11 cellular contexts compared by ENCODE assay signal in the genomic region with DNA sequence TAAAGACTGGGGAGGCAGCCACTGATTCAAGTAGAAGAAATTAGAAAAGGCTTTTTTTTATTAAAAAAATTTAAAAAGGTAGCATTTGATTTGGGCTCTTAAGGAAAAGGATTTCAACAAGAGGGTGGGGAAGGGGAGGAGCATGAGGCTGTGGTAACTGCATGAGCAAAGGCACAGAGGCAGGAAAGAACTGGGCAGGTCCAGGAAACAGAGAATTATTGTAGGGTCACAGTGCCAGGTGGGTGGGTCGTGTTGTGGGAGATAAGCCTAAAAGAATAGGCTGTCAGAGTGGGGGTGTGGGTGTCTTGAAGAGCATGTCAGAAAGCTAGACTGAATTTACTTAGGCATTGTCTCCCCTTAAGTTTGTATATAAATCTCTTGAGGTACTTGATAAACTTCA. TPM values are rescaled to one million over a fixed set of nuclear protein-coding genes. Genes with fewer than 3 reads are reported as not detected.
DNase-seq lines count a peak whose midpoint lies in the region; ATAC-seq and TF ChIP-seq lines count a peak whose summit lies in the region.
"Had no signal": no experiment of that assay in that cellular context is flagged by ENCODE, and none has a peak within 500 bp of the region (broad histone marks: within the 10 kb centered on the region; RNA-seq: fewer than 3 reads in every experiment).

No MANE protein-coding gene starts in this region.

- no peak overlapping the region for H3K4me3 Mint-ChIP-seq in CD8-positive, alpha-beta T cell
- H3K4me3 Mint-ChIP-seq in naive thymus-derived CD8-positive, alpha-beta T cell, result no peak overlapping the region
- H3K4me3 Mint-ChIP-seq: immature natural killer cell had no signal

- peak overlapping the region; percentile 2 for H3K27ac Mint-ChIP-seq in CD8-positive, alpha-beta T cell
- peak overlapping the region in 6 of 10 donors; percentile 23 to 71 (median 40) for H3K27ac Mint-ChIP-seq in naive thymus-derived CD8-positive, alpha-beta T cell
- H3K27ac Mint-ChIP-seq: immature natural killer cell had no signal

- CTCF ChIA-PET in CD8-positive, alpha-beta T cell (lab: Charles Lee), result interaction anchor here (1.4 kb wide), 1 partner anchor 8 kb away, joined by 4 read pairs; the partner anchor contains the start of gene LIMA1

- no peak for DNase-seq in CD8-positive, alpha-beta T cell
- DNase-seq in UCSD-AML1 (lab: John Stamatoyannopoulos, UW; ENCODE audit: unreplicated experiment), result peak; percentile 13
- no peak for DNase-seq in naive thymus-derived CD8-positive, alpha-beta T cell
- DNase-seq in C1 segment of cervical spinal cord (lab: John Stamatoyannopoulos, UW), result no peak
- no peak for DNase-seq in SW480 (ENCODE audit: low spot score)
- DNase-seq in NCI-H510A treated with DMSO at 0.1 percent for 48 hours (lab: John Stamatoyannopoulos, UW), result no peak
- no peak for DNase-seq in SJCRH30
- DNase-seq: immature natural killer cell, substantia nigra had no signal

- no peaks in the 10 kb centered on the region for H3K9me3 Mint-ChIP-seq in CD8-positive, alpha-beta T cell
- no peaks in the 10 kb centered on the region for H3K9me3 Mint-ChIP-seq in naive thymus-derived CD8-positive, alpha-beta T cell
- H3K9me3 Mint-ChIP-seq: immature natural killer cell had no signal

- POLR2A ChIA-PET in CD8-positive, alpha-beta T cell (lab: Charles Lee), result no interaction called here
- POLR2A ChIA-PET in naive thymus-derived CD8-positive, alpha-beta T cell (lab: Charles Lee), result interaction anchor here (1.1 kb wide), 1 partner anchor 8 kb away, joined by 3 read pairs; the partner anchor contains the start of gene LIMA1

- ATAC-seq in CD8-positive, alpha-beta T cell, result no peak
- ATAC-seq in gastroesophageal sphincter, result peak; percentile 62
- ATAC-seq in naive thymus-derived CD8-positive, alpha-beta T cell, result no peak

- H3K27me3 ChIP-seq in CD8-positive, alpha-beta T cell (ENCODE audit: insufficient read depth, low read length), result no peaks in the 10 kb centered on the region
- H3K27me3 ChIP-seq in gastroesophageal sphincter (no peaks in the 10 kb centered on the region), SJCRH30 (no peaks in the 10 kb centered on the region)

- no peaks in the 10 kb centered on the region for H3K4me1 ChIP-seq in CD8-positive, alpha-beta T cell (ENCODE audit: insufficient read depth, low read length)
- H3K4me1 ChIP-seq in gastroesophageal sphincter (peaks cover 0 to 54% (median 3%) of the 10 kb centered on the region in 3 donors), SJCRH30 (no peaks in the 10 kb centered on the region)
- H3K4me1 ChIP-seq: parathyroid adenoma had no signal

- TF ChIP-seq EP300 in gastroesophageal sphincter (IDR thresholded peaks at IDR 0.05), result no peak

- TF ChIP-seq CTCF in CD8-positive, alpha-beta T cell (IDR thresholded peaks at IDR 0.05), result no peak
- TF ChIP-seq CTCF in gastroesophageal sphincter (IDR thresholded peaks at IDR 0.05), result no peak

- intact Hi-C loops in CD8-positive, alpha-beta T cell (cut with DNase I, micrococcal nuclease), result no loop called here

- no peaks in the 10 kb centered on the region for H3K27me3 Mint-ChIP-seq in CD8-positive, alpha-beta T cell (ENCODE audit: low read depth)
- no peaks in the 10 kb centered on the region for H3K27me3 Mint-ChIP-seq in naive thymus-derived CD8-positive, alpha-beta T cell

- H3K9me3 ChIP-seq in CD8-positive, alpha-beta T cell (ENCODE audit: low read length), result no peaks in the 10 kb centered on the region
- H3K9me3 ChIP-seq in gastroesophageal sphincter, result no peaks in the 10 kb centered on the region
- no peaks in the 10 kb centered on the region for H3K9me3 ChIP-seq in SJCRH30 (replicated peaks)

- H3K27ac ChIP-seq in CD8-positive, alpha-beta T cell (ENCODE audit: low read depth, low read length), result no peak overlapping the region
- H3K27ac ChIP-seq in gastroesophageal sphincter (peak overlapping the region in 2 of 4 donors; percentile 33 to 40), SJCRH30 (no peak overlapping the region)
- H3K27ac ChIP-seq: parathyroid adenoma had no signal

- 33 to 71% methylated on average over 1 of the region's 1 CpG for WGBS in gastroesophageal sphincter (ENCODE audit: low coverage in 1 of 2), 2 donors

- peaks cover 6% of the 10 kb centered on the region for H3K4me1 Mint-ChIP-seq in CD8-positive, alpha-beta T cell (ENCODE audit: low read depth)
- H3K4me1 Mint-ChIP-seq in naive thymus-derived CD8-positive, alpha-beta T cell, result peaks cover 5 to 9% (median 6%) of the 10 kb centered on the region in 4 donors
- H3K4me1 Mint-ChIP-seq: immature natural killer cell had no signal

- no peaks in the 10 kb centered on the region for H3K36me3 Mint-ChIP-seq in CD8-positive, alpha-beta T cell
- no peaks in the 10 kb centered on the region for H3K36me3 Mint-ChIP-seq in naive thymus-derived CD8-positive, alpha-beta T cell
- H3K36me3 Mint-ChIP-seq: immature natural killer cell had no signal

- no peak for TF ChIP-seq POLR2A in gastroesophageal sphincter (IDR thresholded peaks at IDR 0.05)

- H3K4me3 ChIP-seq in CD8-positive, alpha-beta T cell (ENCODE audit: low read depth, low read length), result no peak overlapping the region
- H3K4me3 ChIP-seq in gastroesophageal sphincter (no peak overlapping the region), SJCRH30 (no peak overlapping the region)

- no peaks in the 10 kb centered on the region for H3K36me3 ChIP-seq in CD8-positive, alpha-beta T cell (ENCODE audit: insufficient read depth, low read length)
- H3K36me3 ChIP-seq in gastroesophageal sphincter (no peaks in the 10 kb centered on the region), SJCRH30 (no peaks in the 10 kb centered on the region)

RNA-seq across cellular contexts. Expression of gene LIMA1, which starts 7.8 kb away (rescaled TPM):
- total RNA-seq in CD8-positive, alpha-beta T cell, result 1 to 10 TPM; 4.2 TPM
- total RNA-seq in gastroesophageal sphincter, result 10 to 100 TPM; 27.6 to 91.3 (median 64.6) TPM
- 10 to 100 TPM; 11.8 to 12.5 TPM for total RNA-seq in naive thymus-derived CD8-positive, alpha-beta T cell
- 10 to 100 TPM in 1 of 3 donors, 1 to 10 TPM in 2; 9.0 to 11.0 (median 9.6) TPM for polyA plus RNA-seq in naive thymus-derived CD8-positive, alpha-beta T cell
- total RNA-seq in SJCRH30 (2014; rRNA removed; shearing (Covaris generic)), result 31.1 and 36.1 TPM in 2 replicates
